ENCODE assay signal across 1 cellular context in the genomic region with DNA sequence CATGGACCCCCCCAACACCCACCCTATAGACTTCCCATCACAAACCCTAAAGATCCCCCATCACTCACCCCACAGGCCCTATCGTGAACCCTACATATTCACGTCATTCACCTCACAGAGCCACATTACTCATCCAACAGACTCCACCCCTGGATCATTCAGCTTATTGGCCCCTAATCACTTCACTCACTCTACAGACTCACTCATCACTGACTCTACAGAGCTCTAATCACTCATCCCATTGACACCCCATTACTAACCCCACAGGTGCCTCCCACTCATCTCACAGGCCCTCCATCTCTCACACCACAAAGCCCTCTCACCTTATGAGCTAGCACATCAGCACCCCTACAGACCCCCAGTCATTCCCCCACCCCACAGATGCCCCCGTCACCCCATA.
TF ChIP-seq lines count a peak whose summit lies in the region.

No MANE protein-coding gene starts in this region.

TF ChIP-seq in GM12878, 131 proteins besides CTCF, POLR2A, EP300 and RAD21:
- TF ChIP-seq, protein P1, sequence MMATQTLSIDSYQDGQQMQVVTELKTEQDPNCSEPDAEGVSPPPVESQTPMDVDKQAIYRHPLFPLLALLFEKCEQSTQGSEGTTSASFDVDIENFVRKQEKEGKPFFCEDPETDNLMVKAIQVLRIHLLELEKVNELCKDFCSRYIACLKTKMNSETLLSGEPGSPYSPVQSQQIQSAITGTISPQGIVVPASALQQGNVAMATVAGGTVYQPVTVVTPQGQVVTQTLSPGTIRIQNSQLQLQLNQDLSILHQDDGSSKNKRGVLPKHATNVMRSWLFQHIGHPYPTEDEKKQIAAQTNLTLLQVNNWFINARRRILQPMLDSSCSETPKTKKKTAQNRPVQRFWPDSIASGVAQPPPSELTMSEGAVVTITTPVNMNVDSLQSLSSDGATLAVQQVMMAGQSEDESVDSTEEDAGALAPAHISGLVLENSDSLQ (IDR thresholded peaks at IDR 0.05) = peak; percentile 33; the same call in 1 of the 2 replicates
- TF ChIP-seq ZNF24 (IDR thresholded peaks at IDR 0.05) = no peak
